ENCODE assay signal across 8 cellular contexts in the genomic region with DNA sequence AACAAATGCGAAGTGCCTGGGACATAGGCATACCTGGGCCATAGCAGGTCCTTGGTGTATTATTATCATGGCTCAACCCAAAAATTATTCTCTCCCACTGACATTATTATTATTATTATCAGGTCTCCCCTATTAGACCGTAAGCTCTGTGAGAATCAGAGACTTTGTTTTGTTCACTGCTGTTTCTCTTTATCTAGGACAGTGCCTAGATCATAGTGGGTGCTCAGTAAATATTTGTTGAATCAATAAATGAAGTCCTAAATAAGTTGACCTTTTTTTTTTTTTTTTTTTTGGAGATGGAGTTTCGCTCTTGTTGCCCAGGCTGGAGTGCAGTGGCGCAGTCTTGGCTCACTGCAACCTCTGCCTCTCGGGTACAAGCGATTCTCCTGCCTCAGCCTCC. TPM values are rescaled to one million over a fixed set of nuclear protein-coding genes. Genes with fewer than 3 reads are reported as not detected.
"Had no signal": no experiment of that assay in that cellular context is flagged by ENCODE, and none has a peak within 500 bp of the region (broad histone marks: within the 10 kb centered on the region; RNA-seq: fewer than 3 reads in every experiment).

No MANE protein-coding gene starts in this region.

- H3K4me3 ChIP-seq: GM23338 had no signal

- H3K27ac Mint-ChIP-seq: GM23338, H9, IgD-negative memory B cell had no signal

- H3K4me3 Mint-ChIP-seq: GM23338, H9, IgD-negative memory B cell had no signal

- H3K4me2 ChIP-seq: GM23338 had no signal

- FAIRE-seq: H1, H54, HTR-8/SVneo had no signal

- H3K9me3 Mint-ChIP-seq: GM23338, H9, IgD-negative memory B cell had no signal

- H2AFZ ChIP-seq: GM23338 had no signal

- DNase-seq: H9, HCEC 1CT had no signal

- ATAC-seq: GM23338 had no signal

RNA-seq across cellular contexts. Expression of a gene that starts 4.9 kb away (rescaled TPM):
- total RNA-seq: HT-29 had no signal
- polyA plus RNA-seq: IgD-negative memory B cell had no signal
